Comparison of ENCODE assay signal across 1 cellular context in the genomic region with DNA sequence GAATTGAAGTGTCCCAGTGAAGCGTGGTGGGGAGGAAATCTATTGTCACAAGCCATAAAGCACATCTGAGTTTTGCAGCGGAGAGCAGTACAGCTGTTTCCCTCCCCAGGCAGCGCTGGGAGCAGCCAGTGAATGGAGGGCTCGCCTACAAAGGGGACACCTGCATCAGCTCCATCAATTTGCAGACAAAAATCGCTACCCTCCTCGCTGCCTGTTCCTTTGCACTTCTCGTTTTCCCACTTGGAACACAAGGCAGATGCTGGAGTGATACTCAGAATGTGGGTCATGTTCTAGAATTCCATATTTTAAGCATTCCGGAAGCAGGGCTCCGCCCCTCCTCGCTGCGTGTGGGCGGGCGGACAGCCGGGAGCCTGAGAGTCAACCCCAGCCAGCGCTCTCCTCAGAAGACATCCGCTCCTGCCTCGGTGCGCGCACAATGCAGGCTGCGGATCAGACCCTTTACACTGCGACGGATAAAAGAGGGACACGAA.
TF ChIP-seq lines count a peak whose summit lies in the region.

No MANE protein-coding gene starts in this region.

TF ChIP-seq in SK-N-SH, 30 proteins besides CTCF, POLR2A, EP300 and RAD21 (continued from another document):
- TF ChIP-seq, protein P1, sequence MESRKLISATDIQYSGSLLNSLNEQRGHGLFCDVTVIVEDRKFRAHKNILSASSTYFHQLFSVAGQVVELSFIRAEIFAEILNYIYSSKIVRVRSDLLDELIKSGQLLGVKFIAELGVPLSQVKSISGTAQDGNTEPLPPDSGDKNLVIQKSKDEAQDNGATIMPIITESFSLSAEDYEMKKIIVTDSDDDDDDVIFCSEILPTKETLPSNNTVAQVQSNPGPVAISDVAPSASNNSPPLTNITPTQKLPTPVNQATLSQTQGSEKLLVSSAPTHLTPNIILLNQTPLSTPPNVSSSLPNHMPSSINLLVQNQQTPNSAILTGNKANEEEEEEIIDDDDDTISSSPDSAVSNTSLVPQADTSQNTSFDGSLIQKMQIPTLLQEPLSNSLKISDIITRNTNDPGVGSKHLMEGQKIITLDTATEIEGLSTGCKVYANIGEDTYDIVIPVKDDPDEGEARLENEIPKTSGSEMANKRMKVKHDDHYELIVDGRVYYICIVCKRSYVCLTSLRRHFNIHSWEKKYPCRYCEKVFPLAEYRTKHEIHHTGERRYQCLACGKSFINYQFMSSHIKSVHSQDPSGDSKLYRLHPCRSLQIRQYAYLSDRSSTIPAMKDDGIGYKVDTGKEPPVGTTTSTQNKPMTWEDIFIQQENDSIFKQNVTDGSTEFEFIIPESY (IDR thresholded peaks at IDR 0.05; ENCODE audit: borderline replicate concordance, low read depth): no peak
